In the genomic region with DNA sequence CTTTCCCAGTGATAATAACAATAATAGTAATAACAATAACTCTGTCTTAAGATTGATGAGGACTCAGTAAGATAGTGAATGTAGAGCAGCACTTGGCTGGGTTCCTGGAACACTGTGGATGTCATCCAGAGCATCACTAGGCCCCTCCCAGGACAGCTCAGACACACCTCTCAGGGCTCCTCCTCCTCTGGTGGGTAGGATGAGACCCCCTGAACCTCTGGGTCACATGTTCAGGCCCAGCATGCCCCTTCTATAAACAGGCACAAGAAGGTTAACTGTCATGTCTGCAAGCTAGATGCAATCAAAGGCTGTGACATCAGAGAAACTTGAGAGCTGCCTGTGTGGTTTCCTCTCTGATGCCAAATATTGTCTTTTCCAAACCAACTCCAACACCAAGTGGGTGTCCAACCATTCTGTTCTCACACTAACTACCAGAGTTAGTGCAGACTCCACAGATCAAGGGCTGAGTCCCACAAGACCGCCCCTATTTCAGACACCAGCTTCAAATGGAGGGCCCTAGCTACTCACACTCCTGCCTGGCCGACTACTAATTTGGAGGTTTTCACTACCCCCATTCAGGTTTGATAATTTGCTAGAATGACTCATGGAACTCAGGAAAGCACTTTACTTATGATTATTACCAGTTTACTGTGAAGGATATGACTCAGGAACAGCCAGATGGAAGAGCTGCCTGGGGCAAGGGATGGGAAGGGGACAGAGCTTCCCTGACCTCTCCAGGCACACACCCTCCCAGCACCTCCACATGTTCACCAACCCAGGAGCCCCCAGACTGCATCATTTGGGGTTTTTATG, we compare ENCODE assay signal across 8 cellular contexts. TPM values are rescaled to one million over a fixed set of nuclear protein-coding genes. Genes with fewer than 3 reads are reported as not detected.
A peak's percentile ranks its signal among the peaks of the same experiment; 100 is the strongest.
DNase-seq lines count a peak whose midpoint lies in the region; ATAC-seq, FAIRE-seq and TF ChIP-seq lines count a peak whose summit lies in the region.

No MANE protein-coding gene starts in this region.

- no peaks in the 10 kb centered on the region for H4K20me1 ChIP-seq in HepG2 (ENCODE audit: insufficient read depth, low read length)

- in situ Hi-C loops in Caki2 (cut with HindIII; ENCODE audit: low pct_unique_long_range_greater_than_20kb, low sequenced_read_pairs), result no loop called here
- in situ Hi-C loops in HepG2 (cut with HindIII; ENCODE audit: extremely low pct_ligation_motif_present, low pct_unique_long_range_greater_than_20kb), result no loop called here

- BruUV-seq in HepG2 (replicated peaks; lab: Mats Ljungman, UMichigan), result no TSS peak

- H3K9me3 Mint-ChIP-seq in activated naive CD4-positive, alpha-beta T cell treated with anti-CD3 and anti-CD28 coated beads, Interleukin-2, amount 50 U/mL, for 72 hours, result no peaks in the 10 kb centered on the region

- H3K27ac ChIP-seq in HepG2 (ENCODE audit: extremely low read length, insufficient read depth, low read length), result no peak overlapping the region

- peak; percentile 92 to 97 for ATAC-seq in activated naive CD4-positive, alpha-beta T cell treated with anti-CD3 and anti-CD28 coated beads, Interleukin-2, amount 50 U/mL, for 72 hours
- ATAC-seq in HepG2, result peak; percentile 42; the same call in 2 of the 3 replicates
- ATAC-seq in HG03520 (IDR thresholded peaks at IDR 0.05; ENCODE audit: unreplicated experiment), result no peak
- ATAC-seq in GM19452 (IDR thresholded peaks at IDR 0.05; ENCODE audit: unreplicated experiment), result no peak

- intact Hi-C loops in HepG2 (cut with micrococcal nuclease; ENCODE audit: unreplicated experiment), result loop anchor here (2.0 kb wide), 1 partner anchor 31 kb away; no protein-coding TSS in a partner anchor

- H3K79me2 ChIP-seq in HepG2 (ENCODE audit: insufficient read depth, low read length), result no peaks in the 10 kb centered on the region

- WGBS in HepG2 (ENCODE audit: low lambda C conversion rate), result 17% methylated on average over 2 of the region's 2 CpGs

- no peak overlapping the region for H3K9ac ChIP-seq in HepG2 (ENCODE audit: insufficient read depth, low read depth, low read length)

- peaks cover 3 to 17% of the 10 kb centered on the region in 2 experiments; a peak in 3 of 5 replicates for H3K27me3 ChIP-seq in HepG2 (ENCODE audit: control insufficient read depth in 1 of 2, insufficient read depth in 2 of 2, low read length in 2 of 2)

- CTCF ChIA-PET in HepG2 (lab: Yijun Ruan, JAX; ENCODE audit: low intra/inter-chr PET ratio, low total read pairs), result no interaction called here

- H3K27ac Mint-ChIP-seq in activated naive CD4-positive, alpha-beta T cell treated with anti-CD3 and anti-CD28 coated beads, Interleukin-2, amount 50 U/mL, for 72 hours, result peak overlapping the region; percentile 56 to 80

- no peak for TF ChIP-seq RAD21 in HepG2 (CRISPR knock-in tag; IDR thresholded peaks at IDR 0.05)

- no peaks in the 10 kb centered on the region for H3K9me3 ChIP-seq in HepG2 (ENCODE audit: low read length)

- H3K36me3 Mint-ChIP-seq in activated naive CD4-positive, alpha-beta T cell treated with anti-CD3 and anti-CD28 coated beads, Interleukin-2, amount 50 U/mL, for 72 hours, result no peaks in the 10 kb centered on the region

- peaks cover 30% of the 10 kb centered on the region for H3K4me1 ChIP-seq in HepG2 (ENCODE audit: insufficient read depth, low read length)

- no peak for FAIRE-seq in HepG2 (lab: Jason Lieb, UNC)

- H3K4me3 ChIP-seq in HepG2 (replicated peaks in 1 of 3; ENCODE audit: insufficient read depth in 1 of 3, low read depth in 2 of 3, low read length in 3 of 3), result no peak overlapping the region

- TF ChIP-seq CTCF in HepG2 (CRISPR knock-in tag; IDR thresholded peaks at IDR 0.05), result no peak

- POLR2A ChIA-PET in HepG2 (lab: Yijun Ruan, JAX), result interaction anchor here (0.9 to 5.0 kb wide), 7 partner anchors 8 to 99 kb away, joined by 3 to 38 read pairs (median 13); a partner anchor contains a TSS

- H3K4me2 ChIP-seq in HepG2 (ENCODE audit: low read depth, low read length), result no peak overlapping the region; the same call in 1 of the 2 replicates

- TF ChIP-seq EP300 in HepG2 (IDR thresholded peaks at IDR 0.05; ENCODE audit: low read depth in 2 of 2, low read length in 2 of 2) (no peak), HepG2 (CRISPR knock-in tag; IDR thresholded peaks at IDR 0.05; ENCODE audit: borderline replicate concordance) (no peak)

- no peaks in the 10 kb centered on the region for H3K36me3 ChIP-seq in HepG2 (replicated peaks in 1 of 2; ENCODE audit: control insufficient read depth in 1 of 2, insufficient read depth in 2 of 2, low read length in 2 of 2)

- no peak overlapping the region for H2AFZ ChIP-seq in HepG2 (ENCODE audit: low read length)

- DNase-seq in Caki2 (ENCODE audit: low read depth) (peak; percentile 94), HK-2 (ENCODE audit: unreplicated experiment) (peak; percentile 67), HepG2 (ENCODE audit: low spot score) (peak; percentile 34), germinal center (ENCODE audit: low spot score) (no peak), NCI-H446 treated with DMSO at 0.1 percent for 48 hours (lab: John Stamatoyannopoulos, UW) (no peak)
- peak in 1 of 2 donors; percentile 50 for DNase-seq in activated naive CD4-positive, alpha-beta T cell treated with anti-CD3 and anti-CD28 coated beads, Interleukin-2, amount 50 U/mL, for 72 hours (ENCODE audit: low spot score in 2 of 2)

- TF ChIP-seq POLR2A in HepG2 (IDR thresholded peaks at IDR 0.05; ENCODE audit: insufficient read depth in 1 of 2, low read depth in 2 of 2, low read length in 2 of 2), result no peak

TF ChIP-seq in HepG2, 621 proteins besides CTCF, POLR2A, EP300 and RAD21 (continues in another document):
- TF ChIP-seq ZNF530 (CRISPR knock-in tag; IDR thresholded peaks at IDR 0.05; ENCODE audit: low read depth) (no peak), HNRNPUL1 (IDR thresholded peaks at IDR 0.05; ENCODE audit: low read depth, low read length) (no peak), ZBTB21 (CRISPR knock-in tag; IDR thresholded peaks at IDR 0.05) (peak; percentile 39; the same call in 1 of the 2 replicates)
- TF ChIP-seq, protein P1, sequence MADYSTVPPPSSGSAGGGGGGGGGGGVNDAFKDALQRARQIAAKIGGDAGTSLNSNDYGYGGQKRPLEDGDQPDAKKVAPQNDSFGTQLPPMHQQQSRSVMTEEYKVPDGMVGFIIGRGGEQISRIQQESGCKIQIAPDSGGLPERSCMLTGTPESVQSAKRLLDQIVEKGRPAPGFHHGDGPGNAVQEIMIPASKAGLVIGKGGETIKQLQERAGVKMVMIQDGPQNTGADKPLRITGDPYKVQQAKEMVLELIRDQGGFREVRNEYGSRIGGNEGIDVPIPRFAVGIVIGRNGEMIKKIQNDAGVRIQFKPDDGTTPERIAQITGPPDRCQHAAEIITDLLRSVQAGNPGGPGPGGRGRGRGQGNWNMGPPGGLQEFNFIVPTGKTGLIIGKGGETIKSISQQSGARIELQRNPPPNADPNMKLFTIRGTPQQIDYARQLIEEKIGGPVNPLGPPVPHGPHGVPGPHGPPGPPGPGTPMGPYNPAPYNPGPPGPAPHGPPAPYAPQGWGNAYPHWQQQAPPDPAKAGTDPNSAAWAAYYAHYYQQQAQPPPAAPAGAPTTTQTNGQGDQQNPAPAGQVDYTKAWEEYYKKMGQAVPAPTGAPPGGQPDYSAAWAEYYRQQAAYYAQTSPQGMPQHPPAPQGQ (CRISPR knock-in tag; IDR thresholded peaks at IDR 0.05; ENCODE audit: borderline replicate concordance), result no peak
- TF ChIP-seq, protein P2, sequence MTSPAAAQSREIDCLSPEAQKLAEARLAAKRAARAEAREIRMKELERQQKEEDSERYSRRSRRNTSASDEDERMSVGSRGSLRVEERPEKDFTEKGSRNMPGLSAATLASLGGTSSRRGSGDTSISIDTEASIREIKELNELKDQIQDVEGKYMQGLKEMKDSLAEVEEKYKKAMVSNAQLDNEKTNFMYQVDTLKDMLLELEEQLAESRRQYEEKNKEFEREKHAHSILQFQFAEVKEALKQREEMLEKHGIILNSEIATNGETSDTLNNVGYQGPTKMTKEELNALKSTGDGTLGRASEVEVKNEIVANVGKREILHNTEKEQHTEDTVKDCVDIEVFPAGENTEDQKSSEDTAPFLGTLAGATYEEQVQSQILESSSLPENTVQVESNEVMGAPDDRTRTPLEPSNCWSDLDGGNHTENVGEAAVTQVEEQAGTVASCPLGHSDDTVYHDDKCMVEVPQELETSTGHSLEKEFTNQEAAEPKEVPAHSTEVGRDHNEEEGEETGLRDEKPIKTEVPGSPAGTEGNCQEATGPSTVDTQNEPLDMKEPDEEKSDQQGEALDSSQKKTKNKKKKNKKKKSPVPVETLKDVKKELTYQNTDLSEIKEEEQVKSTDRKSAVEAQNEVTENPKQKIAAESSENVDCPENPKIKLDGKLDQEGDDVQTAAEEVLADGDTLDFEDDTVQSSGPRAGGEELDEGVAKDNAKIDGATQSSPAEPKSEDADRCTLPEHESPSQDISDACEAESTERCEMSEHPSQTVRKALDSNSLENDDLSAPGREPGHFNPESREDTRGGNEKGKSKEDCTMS (CRISPR knock-in tag; conservative IDR thresholded peaks at IDR 0.05), result no peak

RNA-seq across cellular contexts. Expression of a gene that starts 46.4 kb away (rescaled TPM):
- 459 and 596 TPM in 2 replicates for total RNA-seq in Caki2 (2014; rRNA removed; shearing (Covaris generic); ENCODE audit: low replicate concordance)
- total RNA-seq in activated naive CD4-positive, alpha-beta T cell treated with anti-CD3 and anti-CD28 coated beads, Interleukin-2, amount 50 U/mL, for 72 hours, result 100 to 1,000 TPM; 492 to 527 TPM
- 384 and 709 TPM in 2 replicates for total RNA-seq in HepG2 (2016; rRNA removed; fragmentation: Illumina TruSeq; extraction: Trizol)
- 49.4 and 52.0 TPM in 2 replicates for total RNA-seq in HepG2 (2016; cell fraction: cytosol; rRNA removed; fragmentation: Illumina TruSeq; extraction: Trizol; ENCODE audit: low read depth)
- 384 and 712 TPM in 2 replicates for total RNA-seq in HepG2 (2016; cell fraction: insoluble cytoplasmic fraction; rRNA removed; fragmentation: Illumina TruSeq; extraction: Trizol)
- 128 and 149 TPM in 2 replicates for total RNA-seq in HepG2 (2016; cell fraction: membrane; rRNA removed; fragmentation: Illumina TruSeq; extraction: Trizol)
- total RNA-seq in HepG2 (2016; cell fraction: nucleus; rRNA removed; fragmentation: Illumina TruSeq; extraction: Trizol), result 204 and 212 TPM in 2 replicates
- polyA plus RNA-seq in HepG2 (2011; rRNA removed), result 102 and 106 TPM in 2 replicates
- 66.0 and 86.9 TPM in 2 replicates for polyA plus RNA-seq in HepG2 (2011; cell fraction: cytosol; rRNA removed)
- polyA plus RNA-seq in HepG2 (2011; cell fraction: nucleus; rRNA removed), result 34.9 and 38.3 TPM in 2 replicates
- 149 and 200 TPM in 2 replicates for polyA plus RNA-seq in HepG2 (2012)
- 39.8 and 47.1 TPM in 2 replicates for polyA plus RNA-seq in HepG2 (2016; cell fraction: cytosol; fragmentation: Illumina TruSeq; extraction: Trizol; ENCODE audit: low read depth)
- polyA plus RNA-seq in HepG2 (2016; cell fraction: insoluble cytoplasmic fraction; fragmentation: Illumina TruSeq; extraction: Trizol; ENCODE audit: low read depth), result 442 and 506 TPM in 2 replicates
- polyA plus RNA-seq in HepG2 (2016; cell fraction: membrane; fragmentation: Illumina TruSeq; extraction: Trizol; ENCODE audit: low read depth), result 90.4 and 101 TPM in 2 replicates
- polyA plus RNA-seq in HepG2 (2016; cell fraction: nucleus; fragmentation: Illumina TruSeq; extraction: Trizol; ENCODE audit: insufficient read depth, low read depth), result 131 and 143 TPM in 2 replicates
- 198 and 668 TPM in 2 replicates for polyA minus RNA-seq in HepG2 (2011; rRNA and poly(A)+ RNA removed; ENCODE audit: low replicate concordance)
- polyA minus RNA-seq in HepG2 (2011; cell fraction: cytosol; rRNA and poly(A)+ RNA removed), result 190 and 223 TPM in 2 replicates
- polyA minus RNA-seq in HepG2 (2011; cell fraction: nucleus; rRNA and poly(A)+ RNA removed), result 207 and 220 TPM in 2 replicates

Comparison
In these comparisons a context has a peak if more than half of its experiments do, and no peak if none do; other contexts are left out.
1. DNase-seq: peak in Caki2 (single experiment), HK-2 (single experiment) and HepG2 (single experiment); none in germinal center (single experiment) and NCI-H446 treated with DMSO at 0.1 percent for 48 hours (single experiment).
2. ATAC-seq: peak in activated naive CD4-positive, alpha-beta T cell treated with anti-CD3 and anti-CD28 coated beads, Interleukin-2, amount 50 U/mL, for 72 hours (2 of 2) and HepG2 (single experiment); none in HG03520 (single experiment) and GM19452 (single experiment).